ENCODE assay signal across 8 cellular contexts in genomic region chr3:12175844-12176453, GRCh38. TPM values are rescaled to one million over a fixed set of nuclear protein-coding genes. Genes with fewer than 3 reads are reported as not detected.
DNase-seq lines count a peak whose midpoint lies in the region; ATAC-seq, FAIRE-seq and TF ChIP-seq lines count a peak whose summit lies in the region.

No MANE protein-coding gene starts in this region.

- TF ChIP-seq EP300 in A549 (IDR thresholded peaks at IDR 0.05) = no peak

- no peak overlapping the region for H2AFZ ChIP-seq in endothelial cell of umbilical vein (ENCODE audit: low read depth, low read length)

- CTCF ChIA-PET in A549 (lab: Yijun Ruan, JAX) = interaction anchor here (0.5 to 32.2 kb wide), 36 partner anchors 9 to 566 kb away, joined by 3 to 976 read pairs (median 4); partner anchors contain the start of genes TIMP4 and TSEN2
- CTCF ChIA-PET in endothelial cell of umbilical vein (lab: Charles Lee) = interaction anchor here (0.7 to 6.9 kb wide), 27 partner anchors 8 to 797 kb away, joined by 3 to 175 read pairs (median 4); partner anchors contain the start of genes TAMM41, TIMP4 and TSEN2

- FAIRE-seq in A549 (lab: Jason Lieb, UNC) = no peak
- peak; percentile 91 for FAIRE-seq in endothelial cell of umbilical vein (lab: Jason Lieb, UNC)

- H4K20me1 ChIP-seq in endothelial cell of umbilical vein (replicated peaks; ENCODE audit: control insufficient read depth, extremely low read depth, insufficient read depth, low read length) = no peaks in the 10 kb centered on the region

- no peaks in the 10 kb centered on the region for H3K27me3 ChIP-seq in RWPE2 (ENCODE audit: insufficient read depth, poor library complexity, severe bottlenecking)
- H3K27me3 ChIP-seq in endothelial cell of umbilical vein (ENCODE audit: control insufficient read depth in 2 of 2, insufficient read depth in 2 of 2, low read length in 2 of 2) = no peaks in the 10 kb centered on the region
- H3K27me3 ChIP-seq in vagina = no peaks in the 10 kb centered on the region

- H3K27me3 Mint-ChIP-seq in mesothelial cell of epicardium (ENCODE audit: low read depth) = no peaks in the 10 kb centered on the region

- no peaks in the 10 kb centered on the region for H3K9me1 ChIP-seq in endothelial cell of umbilical vein (replicated peaks; ENCODE audit: control insufficient read depth, extremely low read depth, insufficient read depth, low read length)

- H3K4me2 ChIP-seq in A549 (no peak overlapping the region), endothelial cell of umbilical vein (ENCODE audit: insufficient read depth, low read length) (no peak overlapping the region)

- ATAC-seq in A549 = peak; percentile 96 to 98
- peak; percentile 65 for ATAC-seq in HG03045 (IDR thresholded peaks at IDR 0.05; ENCODE audit: unreplicated experiment)
- ATAC-seq in RWPE2 (ENCODE audit: low read depth) = peak; percentile 80

- TF ChIP-seq CTCF in A549 (IDR thresholded peaks at IDR 0.05) (peak; percentile 85), GM12865 (IDR thresholded peaks at IDR 0.05; ENCODE audit: insufficient read depth, low read depth, low read length, missing control alignments) (peak; percentile 84), RWPE2 (IDR thresholded peaks at IDR 0.05; ENCODE audit: poor library complexity, severe bottlenecking) (peak; percentile 80), endothelial cell of umbilical vein (IDR thresholded peaks at IDR 0.05; ENCODE audit: extremely low read depth in 1 of 2, insufficient read depth in 1 of 2, low read depth in 1 of 2, low read length in 2 of 2) (peak; percentile 68 to 90), mesothelial cell of epicardium (IDR thresholded peaks at IDR 0.05; ENCODE audit: unreplicated experiment) (peak; percentile 64), vagina (IDR thresholded peaks at IDR 0.05) (peak; percentile 56 to 62 (median 60))

- H3K4me1 ChIP-seq in A549 (peaks cover 16% of the 10 kb centered on the region), RWPE2 (ENCODE audit: insufficient read depth, poor library complexity, severe bottlenecking) (peaks cover 16% of the 10 kb centered on the region), endothelial cell of umbilical vein (ENCODE audit: control insufficient read depth, extremely low read depth, insufficient read depth, low read length) (peaks cover 32% of the 10 kb centered on the region), vagina (peaks cover 7% of the 10 kb centered on the region)

- H3K27ac Mint-ChIP-seq in mesothelial cell of epicardium = no peak overlapping the region

- no peaks in the 10 kb centered on the region for H3K36me3 Mint-ChIP-seq in mesothelial cell of epicardium

- H3K9ac ChIP-seq in endothelial cell of umbilical vein (replicated peaks; ENCODE audit: extremely low read depth, insufficient read depth, low read length) = no peak overlapping the region

- TF ChIP-seq POLR2A in A549 (IDR thresholded peaks at IDR 0.05; ENCODE audit: low read length) (no peak), endothelial cell of umbilical vein (IDR thresholded peaks at IDR 0.05; ENCODE audit: low read depth, low read length) (no peak), vagina (IDR thresholded peaks at IDR 0.05) (no peak)

- peaks cover 4% of the 10 kb centered on the region for H3K4me1 Mint-ChIP-seq in mesothelial cell of epicardium

- H3K9me3 Mint-ChIP-seq in mesothelial cell of epicardium = peaks cover 13% of the 10 kb centered on the region

- POLR2A ChIA-PET in A549 (lab: Yijun Ruan, JAX) (interaction anchor here (0.8 to 1.7 kb wide), 3 partner anchors 17 to 41 kb away, joined by 3 to 5 read pairs (median 3); partner anchors contain the start of gene TIMP4), endothelial cell of umbilical vein (lab: Charles Lee) (no interaction called here)

- peaks cover 18% of the 10 kb centered on the region for H3K9me3 ChIP-seq in A549
- H3K9me3 ChIP-seq in RWPE2 (ENCODE audit: severe bottlenecking) = peaks cover 5% of the 10 kb centered on the region
- no peaks in the 10 kb centered on the region for H3K9me3 ChIP-seq in endothelial cell of umbilical vein (replicated peaks; ENCODE audit: control insufficient read depth, insufficient read depth, low read length)
- H3K9me3 ChIP-seq in vagina = no peaks in the 10 kb centered on the region

- BruUV-seq in endothelial cell of umbilical vein (replicated peaks; lab: Mats Ljungman, UMichigan) = no TSS peak

- no peaks in the 10 kb centered on the region for H3K79me2 ChIP-seq in endothelial cell of umbilical vein (ENCODE audit: control insufficient read depth, insufficient read depth, low read length)

- no peak overlapping the region for H3K4me3 ChIP-seq in A549
- H3K4me3 ChIP-seq in GM12865 (ENCODE audit: low read depth, low read length) = no peak overlapping the region
- no peak overlapping the region for H3K4me3 ChIP-seq in RWPE2 (ENCODE audit: severe bottlenecking)
- H3K4me3 ChIP-seq in endothelial cell of umbilical vein (replicated peaks in 1 of 3; ENCODE audit: insufficient read depth in 1 of 3, low read depth in 1 of 3, low read length in 3 of 3) = no peak overlapping the region
- no peak overlapping the region for H3K4me3 ChIP-seq in vagina

- intact Hi-C loops in endothelial cell of umbilical vein (cut with micrococcal nuclease) = loop anchor here (1.0 to 5.0 kb wide), 4 partner anchors 41 to 797 kb away; no protein-coding TSS in a partner anchor
- intact Hi-C loops in vagina (cut with DNase I) = loop anchor here (5.0 kb wide), 1 partner anchor 39 kb away; no protein-coding TSS in a partner anchor

- no peak overlapping the region for H3K4me3 Mint-ChIP-seq in mesothelial cell of epicardium

- 32% methylated on average over 3 of the region's 3 CpGs for WGBS in A549 (ENCODE audit: missing lambda C conversion rate)

- TF ChIP-seq RAD21 in A549 (conservative IDR thresholded peaks at IDR 0.05 in 1 of 2, IDR thresholded peaks at IDR 0.05 in 1 of 2) = peak; percentile 94

- DNase-seq in A549 (ENCODE audit: low read depth in 1 of 2, low spot score in 1 of 2) = peak; percentile 58 to 60
- DNase-seq in GM12865 (ENCODE audit: low read depth) = peak; percentile 54
- no peak for DNase-seq in RWPE2 (ENCODE audit: low spot score)
- peak; percentile 52 for DNase-seq in endothelial cell of umbilical vein (ENCODE audit: low read depth, low spot score)
- DNase-seq in mesothelial cell of epicardium (ENCODE audit: low spot score in 2 of 2, unreplicated experiment in 2 of 2) = peak in 1 of 2 experiments; percentile 64
- no peak for DNase-seq in vagina (ENCODE audit: extremely low spot score in 2 of 2)
- DNase-seq in NCI-H1436 treated with DMSO at 0.1 percent for 48 hours (lab: John Stamatoyannopoulos, UW) = no peak

- dilution Hi-C loops in endothelial cell of umbilical vein (cut with MboI; ENCODE audit: extremely low pct_ligation_motif_present, low sequenced_read_pairs) = no loop called here

- H3K36me3 ChIP-seq in RWPE2 (ENCODE audit: low read depth) (no peaks in the 10 kb centered on the region), endothelial cell of umbilical vein (ENCODE audit: control insufficient read depth in 2 of 2, extremely low read depth in 1 of 2, insufficient read depth in 2 of 2, low read length in 2 of 2) (no peaks in the 10 kb centered on the region), vagina (no peaks in the 10 kb centered on the region)

- H3K27ac ChIP-seq in A549 = peak overlapping the region; percentile 33 to 51; a peak in 3 of 6 replicates
- no peak overlapping the region for H3K27ac ChIP-seq in RWPE2 (ENCODE audit: poor library complexity, severe bottlenecking)
- no peak overlapping the region for H3K27ac ChIP-seq in endothelial cell of umbilical vein (ENCODE audit: insufficient read depth, low read depth, low read length)
- no peak overlapping the region for H3K27ac ChIP-seq in vagina

TF ChIP-seq in A549, 52 proteins besides CTCF, POLR2A, EP300 and RAD21:
- peak; percentile 95 for TF ChIP-seq SMC3 (IDR thresholded peaks at IDR 0.05)
- no peak for TF ChIP-seq RFX5 (IDR thresholded peaks at IDR 0.05)
- TF ChIP-seq RARB (CRISPR knock-in tag; IDR thresholded peaks at IDR 0.05) = no peak

TF ChIP-seq in endothelial cell of umbilical vein, 7 proteins besides CTCF, POLR2A, EP300 and RAD21:
- TF ChIP-seq GATA2 (IDR thresholded peaks at IDR 0.05; ENCODE audit: insufficient read depth, insufficient read length, low read depth, low read length) (no peak), MYC (IDR thresholded peaks at IDR 0.05; ENCODE audit: low read depth, low read length) (no peak), EZH2 (IDR thresholded peaks at IDR 0.05; ENCODE audit: borderline replicate concordance, low read depth, low read length, severe bottlenecking) (no peak), MAX (IDR thresholded peaks at IDR 0.05; ENCODE audit: insufficient read depth, insufficient read length) (no peak)

RNA-seq across cellular contexts. Expression of gene TIMP4, which starts 17.2 kb away (rescaled TPM):
- 16.0 and 21.2 TPM in 2 replicates for polyA plus RNA-seq in A549 (2011; rRNA removed)
- polyA plus RNA-seq in A549 (2012; cell fraction: cytosol; rRNA removed) = 6.5 and 8.5 TPM in 2 replicates
- polyA plus RNA-seq in A549 (2012; cell fraction: nucleus; rRNA removed) = 4.6 and 6.0 TPM in 2 replicates
- polyA plus RNA-seq in A549 (2017; fragmentation: RNase III; extraction: RNeasy Plus Mini Kit Qiagen cat#74134 plus additional on column Dnase treatment) = 13.1 to 18.5 TPM (median 15.7 TPM) in 3 replicates
- polyA minus RNA-seq in A549 (2011; rRNA and poly(A)+ RNA removed) = 27.4 and 28.2 TPM in 2 replicates
- 0.40 TPM in 1 of 2 replicates, not detected in the other for total RNA-seq in endothelial cell of umbilical vein
- polyA plus RNA-seq in endothelial cell of umbilical vein = 0.07 TPM in 1 of 2 replicates, not detected in the other
- polyA plus RNA-seq in endothelial cell of umbilical vein (2011; cell fraction: cytosol; rRNA removed) = 0.04 and 0.05 TPM in 2 replicates
- not detected in 2 replicates for polyA plus RNA-seq in endothelial cell of umbilical vein (2011; cell fraction: nucleus; rRNA removed)
- polyA plus RNA-seq in endothelial cell of umbilical vein (2012) = 0.09 TPM in 1 of 2 replicates, not detected in the other
- polyA minus RNA-seq in endothelial cell of umbilical vein = not detected in 2 replicates
- polyA minus RNA-seq in endothelial cell of umbilical vein (2011; cell fraction: cytosol; rRNA and poly(A)+ RNA removed) = 4.5 TPM
- not detected in 2 replicates for polyA minus RNA-seq in endothelial cell of umbilical vein (2011; cell fraction: nucleus; rRNA and poly(A)+ RNA removed)
- 0.16 to 0.45 TPM (median 0.18 TPM) in 3 replicates for total RNA-seq in mesothelial cell of epicardium
- total RNA-seq in vagina = 35.1 TPM

Comparison
In these comparisons a context has a peak if more than half of its experiments do, and no peak if none do; other contexts are left out.
1. DNase-seq: peak in A549 (2 of 2), GM12865 (single experiment) and endothelial cell of umbilical vein (single experiment); none in RWPE2 (single experiment), vagina (0 of 2) and NCI-H1436 treated with DMSO at 0.1 percent for 48 hours (single experiment).
2. H3K27ac ChIP-seq: peak in A549 (2 of 2); none in RWPE2 (single experiment), endothelial cell of umbilical vein (single experiment) and vagina (single experiment).
3. RNA of gene TIMP4, which starts 17.2 kb away (total RNA-seq): 35.1 TPM in vagina (single experiment); 0.40 TPM in endothelial cell of umbilical vein and 0.16 to 0.45 TPM in mesothelial cell of epicardium; every median in the first group is over 10 times any median in the second.
4. Peak in every context shown above with its lines, with median percentiles within 50 percentile points of each other: ATAC-seq and CTCF ChIP-seq.